Comparison of ENCODE assay signal across 9 cellular contexts in genomic region chr6:8006208-8006607, GRCh38. TPM values are rescaled to one million over a fixed set of nuclear protein-coding genes. Genes with fewer than 3 reads are reported as not detected.
DNase-seq lines count a peak whose midpoint lies in the region; ATAC-seq and TF ChIP-seq lines count a peak whose summit lies in the region.
"Had no signal": no experiment of that assay in that cellular context is flagged by ENCODE, and none has a peak within 500 bp of the region (broad histone marks: within the 10 kb centered on the region; RNA-seq: fewer than 3 reads in every experiment).

No MANE protein-coding gene starts in this region.

- H3K4me2 ChIP-seq in DOHH2 (ENCODE audit: low read length) (no peak overlapping the region), KMS-11 (no peak overlapping the region)

- intact Hi-C loops in adrenal gland (cut with DNase I) = loop anchor here in 1 of 2 donors (10.0 kb wide), 1 partner anchor 281 kb away; the partner anchor contains the start of gene BMP6

- H4K20me1 ChIP-seq in DOHH2 (ENCODE audit: control insufficient read depth, insufficient read depth, low read depth, low read length) = 0 out of 2 replicates have a peak, but pooled peaks cover 7% of the 10 kb centered on the region
- no peaks in the 10 kb centered on the region for H4K20me1 ChIP-seq in KMS-11 (ENCODE audit: insufficient read depth)

- peak in 1 of 7 donors; percentile 25 for DNase-seq in adrenal gland
- DNase-seq in kidney glomerular epithelial cell (lab: John Stamatoyannopoulos, UW) = peak; percentile 34
- DNase-seq in activated effector memory CD4-positive, alpha-beta T cell treated with Interleukin-2 at 50 U/mL for 16 hours = no peak
- DNase-seq in activated T-cell treated with anti-CD3 and anti-CD28 coated beads for 4 hours = no peak

- no peak overlapping the region for H3K4me3 ChIP-seq in DOHH2 (ENCODE audit: low read length)
- no peak overlapping the region for H3K4me3 ChIP-seq in KMS-11 (IDR thresholded peaks at IDR 0.05; ENCODE audit: insufficient read depth, low read depth, low read length)
- no peak overlapping the region for H3K4me3 ChIP-seq in adrenal gland
- H3K4me3 ChIP-seq: SJCRH30 had no signal

- TF ChIP-seq POLR2A in adrenal gland (IDR thresholded peaks at IDR 0.05) (no peak), GM18505 (IDR thresholded peaks at IDR 0.05; ENCODE audit: borderline replicate concordance, extremely low read depth, insufficient read depth, insufficient read length) (no peak)

- TF ChIP-seq CTCF in DOHH2 (IDR thresholded peaks at IDR 0.05; ENCODE audit: low read depth, low read length, poor library complexity, severe bottlenecking) (peak; percentile 27), KMS-11 (conservative IDR thresholded peaks at IDR 0.05; ENCODE audit: low read depth, low read length) (peak; percentile 76), adrenal gland (IDR thresholded peaks at IDR 0.05) (peak; percentile 24 to 59 (median 54))

- no peaks in the 10 kb centered on the region for H3K4me1 ChIP-seq in DOHH2 (ENCODE audit: control insufficient read depth, low read length)
- H3K4me1 ChIP-seq in KMS-11 (ENCODE audit: low read depth, poor library complexity, severe bottlenecking) = no peaks in the 10 kb centered on the region
- H3K4me1 ChIP-seq in adrenal gland (replicated peaks in 1 of 2) = no peaks in the 10 kb centered on the region
- H3K4me1 ChIP-seq: SJCRH30 had no signal

- H3K9me3 ChIP-seq in DOHH2 (ENCODE audit: control insufficient read depth, insufficient read depth, low read length) (no peaks in the 10 kb centered on the region), adrenal gland (replicated peaks in 1 of 3) (no peaks in the 10 kb centered on the region)
- H3K9me3 ChIP-seq: SJCRH30 had no signal

- no peak overlapping the region for H3K9ac ChIP-seq in KMS-11

- H3F3A ChIP-seq in DOHH2 (ENCODE audit: control insufficient read depth, insufficient read depth) = peaks cover 5% of the 10 kb centered on the region; the same call in 1 of the 2 replicates

- H3K27ac ChIP-seq in DOHH2 (ENCODE audit: low read depth, low read length) = no peak overlapping the region
- no peak overlapping the region for H3K27ac ChIP-seq in KMS-11
- H3K27ac ChIP-seq in adrenal gland = no peak overlapping the region
- H3K27ac ChIP-seq: SJCRH30 had no signal

- no peak overlapping the region for H2AFZ ChIP-seq in KMS-11 (ENCODE audit: low read depth)

- 91 to 95% (median 94%) methylated on average over 1 of the region's 1 CpG for WGBS in adrenal gland, 4 donors

- no peaks in the 10 kb centered on the region for H3K9me2 ChIP-seq in DOHH2 (replicated peaks; ENCODE audit: control insufficient read depth, low read length)

- H3K36me3 ChIP-seq in DOHH2 (ENCODE audit: control insufficient read depth, low read length) (no peaks in the 10 kb centered on the region), KMS-11 (ENCODE audit: insufficient read depth) (no peaks in the 10 kb centered on the region), adrenal gland (replicated peaks in 1 of 2) (no peaks in the 10 kb centered on the region)
- H3K36me3 ChIP-seq: SJCRH30 had no signal

- no peak for ATAC-seq in GM18505 (IDR thresholded peaks at IDR 0.05; ENCODE audit: unreplicated experiment)
- ATAC-seq in HG03045 (IDR thresholded peaks at IDR 0.05; ENCODE audit: unreplicated experiment) = no peak

- no peaks in the 10 kb centered on the region for H3K79me2 ChIP-seq in DOHH2 (ENCODE audit: control insufficient read depth, low read length)
- H3K79me2 ChIP-seq in KMS-11 (ENCODE audit: insufficient read depth, low read depth) = no peaks in the 10 kb centered on the region

- H3K27me3 ChIP-seq in DOHH2 (ENCODE audit: control insufficient read depth, low read length) (no peaks in the 10 kb centered on the region), KMS-11 (ENCODE audit: insufficient read depth, low read depth) (no peaks in the 10 kb centered on the region), adrenal gland (no peaks in the 10 kb centered on the region)
- H3K27me3 ChIP-seq: SJCRH30 had no signal

RNA-seq across cellular contexts. Expression of gene BLOC1S5, which starts 58.0 kb away (rescaled TPM):
- total RNA-seq in adrenal gland = 10 to 100 TPM in 6 of 8 donors, 1 to 10 TPM in 2; 8.5 to 25.3 (median 15.5) TPM
- 10 to 100 TPM in 1 of 3 donors, 1 to 10 TPM in 2; 5.3 to 15.2 (median 7.3) TPM for polyA plus RNA-seq in adrenal gland
